1 cellular context compared by ENCODE assay signal in genomic region chr12:124369055-124369900, GRCh38.
TF ChIP-seq lines count a peak whose summit lies in the region.

No MANE protein-coding gene starts in this region.

TF ChIP-seq in GM23338, 12 proteins besides CTCF, POLR2A, EP300 and RAD21 (continued from another document):
- no peak for TF ChIP-seq ETS1 (IDR thresholded peaks at IDR 0.05)
- no peak for TF ChIP-seq EZH2phosphoT487 (IDR thresholded peaks at IDR 0.05; ENCODE audit: unreplicated experiment)
- no peak for TF ChIP-seq NANOG (IDR thresholded peaks at IDR 0.05; ENCODE audit: borderline replicate concordance)
- TF ChIP-seq STAT1 (IDR thresholded peaks at IDR 0.05; ENCODE audit: unreplicated experiment): no peak
- TF ChIP-seq ZNF114 (CRISPR knock-in tag; IDR thresholded peaks at IDR 0.05): no peak
